Comparison of ENCODE assay signal across 9 cellular contexts in genomic region chr10:131982796-131983195, GRCh38. TPM values are rescaled to one million over a fixed set of nuclear protein-coding genes. Genes with fewer than 3 reads are reported as not detected.
DNase-seq lines count a peak whose midpoint lies in the region; ATAC-seq and TF ChIP-seq lines count a peak whose summit lies in the region.
"Had no signal": no experiment of that assay in that cellular context is flagged by ENCODE, and none has a peak within 500 bp of the region (broad histone marks: within the 10 kb centered on the region; RNA-seq: fewer than 3 reads in every experiment).

No MANE protein-coding gene starts in this region.

- H3K27ac Mint-ChIP-seq in GM23338: no peak overlapping the region
- H3K27ac Mint-ChIP-seq in activated B cell treated with CpG ODN at 0.5 μM for 24 hours: no peak overlapping the region
- no peak overlapping the region for H3K27ac Mint-ChIP-seq in glutamatergic neuron (ENCODE audit: unreplicated experiment)

- TF ChIP-seq CTCF in GM23338 (conservative IDR thresholded peaks at IDR 0.05; ENCODE audit: low read depth in 2 of 2) (no peak), activated B cell treated with CpG ODN at 0.5 μM for 24 hours (IDR thresholded peaks at IDR 0.05) (no peak), glutamatergic neuron (IDR thresholded peaks at IDR 0.05; ENCODE audit: partially characterized antibody, unreplicated experiment) (no peak)

- peak overlapping the region; percentile 81; the same call in 1 of the 2 replicates for H2AFZ ChIP-seq in GM23338

- peak overlapping the region; percentile 71 for H3K4me2 ChIP-seq in GM23338
- H3K4me2 ChIP-seq in skeletal muscle satellite cell (ENCODE audit: low read length): peak overlapping the region; percentile 91
- H3K4me2 ChIP-seq: KMS-11 had no signal

- H3K4me3 Mint-ChIP-seq in GM23338 (peak overlapping the region; percentile 62), activated B cell treated with CpG ODN at 0.5 μM for 24 hours (peak overlapping the region; percentile 70), glutamatergic neuron (ENCODE audit: unreplicated experiment) (peak overlapping the region; percentile 78)

- H3K9me2 ChIP-seq in GM23338 (ENCODE audit: insufficient read depth): no peaks in the 10 kb centered on the region

- H3K36me3 ChIP-seq in GM23338 (ENCODE audit: insufficient read depth): no peaks in the 10 kb centered on the region
- peaks cover under 1% of the 10 kb centered on the region for H3K36me3 ChIP-seq in skeletal muscle satellite cell (ENCODE audit: insufficient read depth, low read length)

- POLR2A ChIA-PET in activated B cell treated with CpG ODN at 0.5 μM for 24 hours (lab: Charles Lee): interaction anchor here (2.0 kb wide), 1 partner anchor 82 kb away, joined by 9 read pairs; the partner anchor contains the start of gene PPP2R2D

- CTCF ChIA-PET in activated B cell treated with CpG ODN at 0.5 μM for 24 hours (lab: Charles Lee): no interaction called here

- no peak overlapping the region for H3K27ac ChIP-seq in GM23338 (ENCODE audit: low read depth)
- H3K27ac ChIP-seq: KMS-11 had no signal

- H3F3A ChIP-seq in GM23338 (replicated peaks; ENCODE audit: low read depth): no peaks in the 10 kb centered on the region; the same call in 1 of the 2 replicates

- no peak for ATAC-seq in GM23338
- ATAC-seq in activated B cell treated with CpG ODN at 0.5 μM for 24 hours (ENCODE audit: low read depth): no peak
- no peak for ATAC-seq in HG03432 (IDR thresholded peaks at IDR 0.05; ENCODE audit: unreplicated experiment)
- no peak for ATAC-seq in HG03280 (IDR thresholded peaks at IDR 0.05; ENCODE audit: unreplicated experiment)
- no peak for ATAC-seq in GM21515 (IDR thresholded peaks at IDR 0.05; ENCODE audit: unreplicated experiment)

- H3K4me1 Mint-ChIP-seq in GM23338: peaks cover 25% of the 10 kb centered on the region
- peaks cover 10% of the 10 kb centered on the region for H3K4me1 Mint-ChIP-seq in activated B cell treated with CpG ODN at 0.5 μM for 24 hours
- peaks cover 15% of the 10 kb centered on the region for H3K4me1 Mint-ChIP-seq in glutamatergic neuron (ENCODE audit: low read depth, unreplicated experiment)

- H3K27me3 Mint-ChIP-seq in GM23338 (ENCODE audit: insufficient read depth, low read depth, poor library complexity) (peaks cover 35% of the 10 kb centered on the region), activated B cell treated with CpG ODN at 0.5 μM for 24 hours (peaks cover 2% of the 10 kb centered on the region), glutamatergic neuron (ENCODE audit: unreplicated experiment) (peaks cover 7% of the 10 kb centered on the region)

- H3K9ac ChIP-seq in skeletal muscle satellite cell (ENCODE audit: low read depth, low read length): peak overlapping the region; percentile 83
- H3K9ac ChIP-seq: KMS-11 had no signal

- H3K27me3 ChIP-seq in GM23338 (ENCODE audit: insufficient read depth) (peaks cover 55% of the 10 kb centered on the region), skeletal muscle satellite cell (ENCODE audit: control insufficient read depth, insufficient read depth, low read length) (no peaks in the 10 kb centered on the region)

- H3K36me3 Mint-ChIP-seq in GM23338 (ENCODE audit: low read depth) (peaks cover 16% of the 10 kb centered on the region), activated B cell treated with CpG ODN at 0.5 μM for 24 hours (ENCODE audit: low read depth) (no peaks in the 10 kb centered on the region), glutamatergic neuron (ENCODE audit: unreplicated experiment) (peaks cover 4% of the 10 kb centered on the region)

- H3K9me3 Mint-ChIP-seq in GM23338 (peaks cover 21% of the 10 kb centered on the region; the same call in 2 of the 3 replicates), activated B cell treated with CpG ODN at 0.5 μM for 24 hours (no peaks in the 10 kb centered on the region), glutamatergic neuron (ENCODE audit: unreplicated experiment) (peaks cover 14% of the 10 kb centered on the region)

- no peaks in the 10 kb centered on the region for H3K9me3 ChIP-seq in skeletal muscle satellite cell (replicated peaks; ENCODE audit: low read length)

- H3K79me2 ChIP-seq in GM23338 (replicated peaks; ENCODE audit: insufficient read depth): peaks cover 13% of the 10 kb centered on the region

- H3K4me3 ChIP-seq in GM23338: peak overlapping the region; percentile 51
- H3K4me3 ChIP-seq in skeletal muscle satellite cell (ENCODE audit: low read length): peak overlapping the region; percentile 74

- intact Hi-C loops in activated B cell treated with CpG ODN at 0.5 μM for 24 hours (cut with micrococcal nuclease): loop anchor here (5.0 kb wide), 1 partner anchor 415 kb away; the partner anchor contains the start of gene PWWP2B

- H3K4me1 ChIP-seq in GM23338 (ENCODE audit: insufficient read depth) (peaks cover 27% of the 10 kb centered on the region), skeletal muscle satellite cell (ENCODE audit: control insufficient read depth, insufficient read depth, low read length) (peaks cover 26% of the 10 kb centered on the region)

- DNase-seq in GM23338 (ENCODE audit: low spot score) (peak; percentile 41), activated B cell treated with CpG ODN at 0.5 μM for 24 hours (no peak), glutamatergic neuron (no peak), GM19240 (ENCODE audit: insufficient read length, low spot score) (no peak)

- H4K20me1 ChIP-seq in GM23338 (replicated peaks; ENCODE audit: insufficient read depth): peaks cover 21% of the 10 kb centered on the region

TF ChIP-seq in GM23338, 12 proteins besides CTCF, POLR2A, EP300 and RAD21:
- TF ChIP-seq ZNF331 (CRISPR knock-in tag; IDR thresholded peaks at IDR 0.05; ENCODE audit: low read depth) (no peak), EZH2 (IDR thresholded peaks at IDR 0.05; ENCODE audit: low read depth, unreplicated experiment) (peak; percentile 23)

RNA-seq across cellular contexts. Expression of gene BNIP3, which starts 1.1 kb away (rescaled TPM):
- 48.8 and 75.0 TPM in 2 replicates for total RNA-seq in GM23338 (2014; rRNA removed; shearing (Covaris generic))
- 41.1 and 46.3 TPM in 2 replicates for polyA plus RNA-seq in GM23338 (2016; fragmentation: Nextera tagmentation; extraction: Ambion mirVana)
- total RNA-seq in activated B cell treated with CpG ODN at 0.5 μM for 24 hours (9.9 and 10.6 TPM in 2 replicates), glutamatergic neuron (ENCODE audit: unreplicated experiment) (56.4 TPM)
- total RNA-seq in skeletal muscle satellite cell (2012; rRNA removed): 239 and 396 TPM in 2 replicates
